In the genomic region with DNA sequence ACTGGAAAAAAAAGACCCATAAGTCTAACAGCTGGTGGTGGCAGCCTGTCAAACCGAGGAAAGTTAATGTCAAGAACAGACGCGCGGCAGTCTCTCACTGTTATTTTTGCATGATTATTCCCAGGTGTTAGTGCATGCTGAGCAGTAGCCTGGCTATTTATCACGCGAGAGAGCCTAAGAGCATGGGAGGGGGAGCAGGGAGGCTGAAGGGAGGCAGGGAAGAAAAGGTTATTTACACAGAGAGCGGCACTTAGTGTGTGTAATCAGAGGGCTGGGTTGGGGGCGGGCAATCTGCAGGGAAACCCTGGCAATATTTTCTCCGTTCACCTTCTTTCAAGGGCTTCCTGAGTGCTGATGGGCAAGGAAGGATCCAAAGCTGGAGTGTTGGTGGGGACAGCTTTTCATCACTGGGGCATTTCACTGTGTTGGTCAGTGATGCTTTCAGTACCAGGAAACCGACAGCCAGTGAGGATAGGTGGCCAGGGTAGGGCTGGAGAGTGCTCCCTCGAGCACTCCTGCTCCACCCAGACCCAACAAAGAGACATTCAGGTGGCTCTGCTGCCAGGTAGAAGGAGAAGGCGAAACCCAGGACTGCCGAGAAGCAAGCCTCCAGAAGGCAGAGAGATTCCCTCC, we compare ENCODE assay signal across 10 cellular contexts. TPM values are rescaled to one million over a fixed set of nuclear protein-coding genes. Genes with fewer than 3 reads are reported as not detected.
DNase-seq lines count a peak whose midpoint lies in the region; ATAC-seq and TF ChIP-seq lines count a peak whose summit lies in the region.
"Had no signal": no experiment of that assay in that cellular context is flagged by ENCODE, and none has a peak within 500 bp of the region (broad histone marks: within the 10 kb centered on the region; RNA-seq: fewer than 3 reads in every experiment).

No MANE protein-coding gene starts in this region.

- H3K4me2 ChIP-seq in Karpas-422 (ENCODE audit: low read depth, low read length, poor library complexity, severe bottlenecking) (peak overlapping the region; percentile 77), hepatocyte (peak overlapping the region; percentile 55)

- no peaks in the 10 kb centered on the region for H3K9me3 ChIP-seq in Karpas-422 (ENCODE audit: low read length)
- no peaks in the 10 kb centered on the region for H3K9me3 ChIP-seq in hepatocyte (ENCODE audit: low read depth)
- H3K9me3 ChIP-seq in thyroid gland = no peaks in the 10 kb centered on the region
- H3K9me3 ChIP-seq: uterus had no signal

- no peak for ATAC-seq in GM19035 (IDR thresholded peaks at IDR 0.05; ENCODE audit: unreplicated experiment)

- intact Hi-C loops in thyroid gland (cut with DNase I) = no loop called here

- H3K27me3 ChIP-seq in Karpas-422 (ENCODE audit: low read length) (no peaks in the 10 kb centered on the region), hepatocyte (no peaks in the 10 kb centered on the region), thyroid gland (no peaks in the 10 kb centered on the region)
- H3K27me3 ChIP-seq: uterus had no signal

- no peak for TF ChIP-seq POLR2A in thyroid gland (IDR thresholded peaks at IDR 0.05)

- H3K4me3 ChIP-seq in Karpas-422 (ENCODE audit: low read length) = peak overlapping the region; percentile 52
- H3K4me3 ChIP-seq in hepatocyte = peak overlapping the region; percentile 17
- H3K4me3 ChIP-seq in thyroid gland (replicated peaks in 1 of 3) = no peak overlapping the region
- H3K4me3 ChIP-seq: uterus had no signal

- peak overlapping the region; percentile 63 for H3K9ac ChIP-seq in Karpas-422 (ENCODE audit: low read length)

- H3K27ac ChIP-seq in Karpas-422 (ENCODE audit: low read length) (peak overlapping the region; percentile 95), hepatocyte (peak overlapping the region; percentile 76), thyroid gland (peak overlapping the region in 1 of 3 donors; percentile 17)
- H3K27ac ChIP-seq: uterus had no signal

- TF ChIP-seq CTCF in hepatocyte (IDR thresholded peaks at IDR 0.05; ENCODE audit: poor library complexity) (no peak), thyroid gland (IDR thresholded peaks at IDR 0.05) (no peak)

- H2AFZ ChIP-seq in Karpas-422 (ENCODE audit: low read length) (no peak overlapping the region; the same call in 1 of the 2 replicates), hepatocyte (no peak overlapping the region)

- H4K20me1 ChIP-seq in Karpas-422 (ENCODE audit: insufficient read depth, low read depth, low read length) (no peaks in the 10 kb centered on the region), hepatocyte (ENCODE audit: insufficient read depth, poor library complexity, severe bottlenecking) (peaks cover 19% of the 10 kb centered on the region)

- H3K9me2 ChIP-seq in Karpas-422 (replicated peaks; ENCODE audit: insufficient read depth, low read length) (no peaks in the 10 kb centered on the region), hepatocyte (replicated peaks; ENCODE audit: insufficient read depth) (no peaks in the 10 kb centered on the region)

- DNase-seq in Karpas-422 (peak; percentile 64), SHP77 (lab: John Stamatoyannopoulos, UW) (peak; percentile 87 to 91), hepatocyte (ENCODE audit: low spot score) (peak; percentile 77), thyroid gland (peak; percentile 32 to 41), T-helper 1 cell (no peak)
- no peak for DNase-seq in stimulated activated CD4-positive, alpha-beta T cell treated with anti-CD3 and anti-CD28 coated beads, Interleukin-2, amount 100 ng/mL, for 24 hours
- no peak for DNase-seq in activated T-cell treated with anti-CD3 and anti-CD28 coated beads, Interleukin-2, amount 50 U/mL, for 48 hours
- DNase-seq: mammary epithelial cell had no signal

- no peaks in the 10 kb centered on the region for H3K36me3 ChIP-seq in Karpas-422 (ENCODE audit: insufficient read depth, low read length)
- H3K36me3 ChIP-seq in hepatocyte (replicated peaks; ENCODE audit: insufficient read depth, low read depth) = no peaks in the 10 kb centered on the region
- no peaks in the 10 kb centered on the region for H3K36me3 ChIP-seq in thyroid gland
- H3K36me3 ChIP-seq: uterus had no signal

- peaks cover 77% of the 10 kb centered on the region for H3K4me1 ChIP-seq in Karpas-422 (ENCODE audit: low read length)
- peaks cover 55% of the 10 kb centered on the region for H3K4me1 ChIP-seq in hepatocyte (ENCODE audit: insufficient read depth)
- H3K4me1 ChIP-seq in thyroid gland = peaks cover 42 to 43% of the 10 kb centered on the region in 2 donors
- H3K4me1 ChIP-seq: uterus had no signal

- H3K79me2 ChIP-seq in Karpas-422 (ENCODE audit: low read length) = no peaks in the 10 kb centered on the region
- H3K79me2 ChIP-seq in hepatocyte = peaks cover 90% of the 10 kb centered on the region

- 15% methylated on average over 13 of the region's 13 CpGs for WGBS in hepatocyte (ENCODE audit: low lambda C conversion rate, missing lambda C conversion rate)
- 27 to 33% methylated on average over 11 to 13 of the region's 13 CpGs for whole genome bisulfite sequencing in thyroid gland, 2 donors

RNA-seq across cellular contexts. Expression of a gene that starts 39.6 kb away (rescaled TPM):
- 12.1 and 12.8 TPM in 2 replicates for total RNA-seq in Karpas-422 (2014; rRNA removed; shearing (Covaris generic); ENCODE audit: low replicate concordance)
- total RNA-seq in hepatocyte (28.5 and 30.0 TPM in 2 replicates), thyroid gland (10 to 100 TPM; 32.0 to 60.2 (median 36.8) TPM)
- polyA plus RNA-seq in hepatocyte = 12.4 and 19.8 TPM in 2 replicates

Comparison
In these comparisons a context has a peak if more than half of its experiments do, and no peak if none do; other contexts are left out.
1. DNase-seq: peak in Karpas-422 (single experiment), SHP77 (2 of 2), hepatocyte (single experiment) and thyroid gland (2 of 2); none in T-helper 1 cell (0 of 5), stimulated activated CD4-positive, alpha-beta T cell treated with anti-CD3 and anti-CD28 coated beads, Interleukin-2, amount 100 ng/mL, for 24 hours (0 of 2) and activated T-cell treated with anti-CD3 and anti-CD28 coated beads, Interleukin-2, amount 50 U/mL, for 48 hours (0 of 2).
2. H3K4me3 ChIP-seq: peak in Karpas-422 (single experiment) and hepatocyte (single experiment); none in thyroid gland (0 of 3).